26 cellular contexts compared by ENCODE assay signal in genomic region chr4:172963498-172964294, GRCh38.
"Had no signal": no experiment of that assay in that cellular context is flagged by ENCODE, and none has a peak within 500 bp of the region (broad histone marks: within the 10 kb centered on the region; RNA-seq: fewer than 3 reads in every experiment).

No MANE protein-coding gene starts in this region.

- FAIRE-seq: astrocyte, keratinocyte had no signal

- H3K27ac Mint-ChIP-seq: activated CD4-positive, alpha-beta T cell treated with anti-CD3 and anti-CD28 coated beads for 36 hours; activated naive CD8-positive, alpha-beta T cell; naive B cell; progenitor cell of endocrine pancreas; stimulated activated memory B cell treated with anti-CD40 and anti-IgM and Interleukin-4, amounts not matched to agents 10 μg/mL and 1 μg/mL and 100 μg/mL, for 72 hours; T-cell; type B pancreatic cell had no signal

- DNase-seq: activated CD4-positive, alpha-beta T cell treated with anti-CD3 and anti-CD28 coated beads for 36 hours; activated CD4-positive, CD25-positive, alpha-beta regulatory T cell; activated effector memory CD4-positive, alpha-beta T cell treated with Interleukin-2 at 50 U/mL for 16 hours; activated naive CD4-positive, alpha-beta T cell treated with Interleukin-2 at 50 U/mL for 16 hours; activated T-cell treated with anti-CD3 and anti-CD28 coated beads for 4 hours; brain microvascular endothelial cell; dorsolateral prefrontal cortex; effector memory CD4-positive, alpha-beta T cell; hippocampal formation; left cardiac atrium; naive B cell; nephron progenitor cell; stimulated activated CD4-positive, alpha-beta T cell treated with anti-CD3 and anti-CD28 coated beads, Interleukin-1b, Interleukin-23, amount 100 ng/mL, for 48 hours; stimulated activated CD4-positive, alpha-beta T cell treated with anti-CD3 and anti-CD28 coated beads, Interleukin-4, amount 100 ng/mL, for 4 hours; stimulated activated CD8-positive, alpha-beta memory T cell treated with anti-CD3 and anti-CD28 coated beads, Interleukin-4, amount 100 ng/mL, for 48 hours; T-cell had no signal

- H3K27me3 ChIP-seq: brain microvascular endothelial cell, neutrophil had no signal

- H3K4me3 Mint-ChIP-seq: activated CD4-positive, alpha-beta T cell treated with anti-CD3 and anti-CD28 coated beads for 36 hours; activated naive CD8-positive, alpha-beta T cell; naive B cell; nephron progenitor cell; stimulated activated memory B cell treated with anti-CD40 and anti-IgM and Interleukin-4, amounts not matched to agents 10 μg/mL and 1 μg/mL and 100 μg/mL, for 72 hours; T-cell; type B pancreatic cell had no signal

- H3K4me1 Mint-ChIP-seq: activated CD4-positive, alpha-beta T cell treated with anti-CD3 and anti-CD28 coated beads for 36 hours; naive B cell; stimulated activated memory B cell treated with anti-CD40 and anti-IgM and Interleukin-4, amounts not matched to agents 10 μg/mL and 1 μg/mL and 100 μg/mL, for 72 hours; T-cell had no signal

- H3K36me3 Mint-ChIP-seq: activated naive CD8-positive, alpha-beta T cell; stimulated activated memory B cell treated with anti-CD40 and anti-IgM and Interleukin-4, amounts not matched to agents 10 μg/mL and 1 μg/mL and 100 μg/mL, for 72 hours; T-cell; type B pancreatic cell had no signal

- ATAC-seq: activated CD4-positive, alpha-beta T cell treated with anti-CD3 and anti-CD28 coated beads for 36 hours; left cardiac atrium; sciatic nerve; T-cell had no signal

- H3K36me3 ChIP-seq: brain microvascular endothelial cell, neutrophil had no signal

- H3K27me3 Mint-ChIP-seq: type B pancreatic cell had no signal

- H3K4me2 ChIP-seq: smooth muscle cell had no signal

- H3K27ac ChIP-seq: brain microvascular endothelial cell, neutrophil had no signal

- H3K9me3 ChIP-seq: neutrophil had no signal

- H3K4me3 ChIP-seq: lung, smooth muscle cell had no signal
